In the genomic region with DNA sequence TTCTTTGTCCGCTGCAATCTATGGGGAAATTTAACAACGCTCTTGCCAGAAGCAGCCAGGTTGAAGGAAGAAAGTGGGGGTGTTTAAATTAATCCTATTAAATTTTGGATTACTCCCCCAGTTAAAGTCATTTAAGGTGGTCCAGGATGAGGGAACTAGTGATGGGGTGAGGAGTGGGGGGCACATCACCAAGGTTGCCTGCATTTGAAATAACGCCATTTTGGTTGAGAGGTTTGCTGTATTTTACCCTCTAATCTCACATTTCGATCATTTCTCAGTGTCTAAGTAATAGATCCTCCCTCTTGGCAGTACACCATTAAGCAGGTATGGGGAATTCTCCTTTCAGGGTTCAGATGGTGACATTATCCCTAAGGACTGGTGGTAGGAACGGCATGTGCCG, we compare ENCODE assay signal across 9 cellular contexts. TPM values are rescaled to one million over a fixed set of nuclear protein-coding genes. Genes with fewer than 3 reads are reported as not detected.
DNase-seq lines count a peak whose midpoint lies in the region; TF ChIP-seq lines count a peak whose summit lies in the region.
"Had no signal": no experiment of that assay in that cellular context is flagged by ENCODE, and none has a peak within 500 bp of the region (broad histone marks: within the 10 kb centered on the region; RNA-seq: fewer than 3 reads in every experiment).

No MANE protein-coding gene starts in this region.

- H3K4me3 ChIP-seq in SJCRH30 (peak overlapping the region; percentile 96), foreskin fibroblast (ENCODE audit: low read depth in 1 of 2, low read length in 2 of 2) (peak overlapping the region; percentile 78 to 93)

- peak overlapping the region; percentile 89 for H3K27ac ChIP-seq in SJCRH30

- DNase-seq in CD14-positive monocyte (ENCODE audit: low spot score) (no peak), SJCRH30 (no peak), foreskin fibroblast (no peak), progenitor cell of endocrine pancreas (ENCODE audit: low spot score, unreplicated experiment) (no peak), occipital lobe (lab: John Stamatoyannopoulos, UW) (no peak), NCI-H748 treated with DMSO at 0.1 percent for 48 hours (lab: John Stamatoyannopoulos, UW) (no peak), SHP77 treated with DMSO at 0.1 percent for 48 hours (lab: John Stamatoyannopoulos, UW) (no peak)
- no peak for DNase-seq in activated CD4-positive, CD25-positive, alpha-beta regulatory T cell (lab: John Stamatoyannopoulos, UW)

- peak overlapping the region; percentile 85 to 99 for H3K4me3 Mint-ChIP-seq in CD14-positive monocyte
- peak overlapping the region; percentile 86 for H3K4me3 Mint-ChIP-seq in progenitor cell of endocrine pancreas (ENCODE audit: low read depth)
- H3K4me3 Mint-ChIP-seq: activated naive CD4-positive, alpha-beta T cell treated with anti-CD3 and anti-CD28 coated beads, Interleukin-2, amount 50 U/mL, for 24 hours had no signal

- H3K27me3 Mint-ChIP-seq in CD14-positive monocyte (ENCODE audit: low read depth in 3 of 3) (peaks cover 84 to 99% (median 92%) of the 10 kb centered on the region in 3 donors), progenitor cell of endocrine pancreas (peaks cover 4% of the 10 kb centered on the region)

- peaks cover 3% of the 10 kb centered on the region; the same call in 1 of the 2 replicates for H3K4me1 ChIP-seq in SJCRH30

- H3K36me3 Mint-ChIP-seq in CD14-positive monocyte (peaks cover 5 to 21% of the 10 kb centered on the region in 2 donors), progenitor cell of endocrine pancreas (ENCODE audit: insufficient read depth) (peaks cover 13% of the 10 kb centered on the region)
- H3K36me3 Mint-ChIP-seq: activated naive CD4-positive, alpha-beta T cell treated with anti-CD3 and anti-CD28 coated beads, Interleukin-2, amount 50 U/mL, for 24 hours had no signal

- H3K4me1 Mint-ChIP-seq in CD14-positive monocyte (peaks cover 55% of the 10 kb centered on the region), progenitor cell of endocrine pancreas (ENCODE audit: low read depth) (peaks cover 37% of the 10 kb centered on the region)

- no peaks in the 10 kb centered on the region for H3K9me3 ChIP-seq in SJCRH30 (replicated peaks)

- no peaks in the 10 kb centered on the region for H3K36me3 ChIP-seq in SJCRH30

- H3K27ac Mint-ChIP-seq in CD14-positive monocyte (peak overlapping the region in 1 of 7 donors; percentile 55), progenitor cell of endocrine pancreas (peak overlapping the region; percentile 90)
- H3K27ac Mint-ChIP-seq: activated naive CD4-positive, alpha-beta T cell treated with anti-CD3 and anti-CD28 coated beads, Interleukin-2, amount 50 U/mL, for 24 hours had no signal

- no peaks in the 10 kb centered on the region for H3K27me3 ChIP-seq in SJCRH30

- no peak for TF ChIP-seq CTCF in CD14-positive monocyte (IDR thresholded peaks at IDR 0.05)
- no peak for TF ChIP-seq CTCF in foreskin fibroblast (IDR thresholded peaks at IDR 0.05; ENCODE audit: low read depth, low read length)
- TF ChIP-seq CTCF in progenitor cell of endocrine pancreas (IDR thresholded peaks at IDR 0.05; ENCODE audit: unreplicated experiment) = no peak

- intact Hi-C loops in CD14-positive monocyte (cut with micrococcal nuclease) = no loop called here

- H3K9me3 Mint-ChIP-seq in CD14-positive monocyte (peaks cover 0 to 29% (median 20%) of the 10 kb centered on the region in 7 donors), progenitor cell of endocrine pancreas (ENCODE audit: low read depth) (no peaks in the 10 kb centered on the region)
- H3K9me3 Mint-ChIP-seq: activated naive CD4-positive, alpha-beta T cell treated with anti-CD3 and anti-CD28 coated beads, Interleukin-2, amount 50 U/mL, for 24 hours had no signal

RNA-seq across cellular contexts. Expression of a gene that starts 2.6 kb away (rescaled TPM):
- polyA plus RNA-seq in CD14-positive monocyte = not detected
- 22.7 and 23.5 TPM in 2 replicates for total RNA-seq in SJCRH30 (2014; rRNA removed; shearing (Covaris generic))
- total RNA-seq in progenitor cell of endocrine pancreas (312 and 318 TPM in 2 replicates), occipital lobe (154 TPM)
